ENCODE assay signal across 1 cellular context in genomic region chr1:8879348-8880067, GRCh38.
TF ChIP-seq lines count a peak whose summit lies in the region.

No MANE protein-coding gene starts in this region.

TF ChIP-seq in HepG2, 621 proteins besides CTCF, POLR2A, EP300 and RAD21 (continued from another document):
- TF ChIP-seq ZNF784 (CRISPR knock-in tag; IDR thresholded peaks at IDR 0.05; ENCODE audit: borderline replicate concordance) (0 out of 2 replicates have a peak, but pooled peaks have one; percentile 27), SYNCRIP (IDR thresholded peaks at IDR 0.05; ENCODE audit: insufficient read depth, low read depth, low read length) (no peak), SMYD3 (CRISPR knock-in tag; IDR thresholded peaks at IDR 0.05) (no peak), ZNF205 (CRISPR knock-in tag; IDR thresholded peaks at IDR 0.05) (no peak), ZZZ3 (CRISPR knock-in tag; IDR thresholded peaks at IDR 0.05; ENCODE audit: borderline replicate concordance) (no peak), FLYWCH1 (CRISPR knock-in tag; IDR thresholded peaks at IDR 0.05) (no peak)
- TF ChIP-seq, protein P1, sequence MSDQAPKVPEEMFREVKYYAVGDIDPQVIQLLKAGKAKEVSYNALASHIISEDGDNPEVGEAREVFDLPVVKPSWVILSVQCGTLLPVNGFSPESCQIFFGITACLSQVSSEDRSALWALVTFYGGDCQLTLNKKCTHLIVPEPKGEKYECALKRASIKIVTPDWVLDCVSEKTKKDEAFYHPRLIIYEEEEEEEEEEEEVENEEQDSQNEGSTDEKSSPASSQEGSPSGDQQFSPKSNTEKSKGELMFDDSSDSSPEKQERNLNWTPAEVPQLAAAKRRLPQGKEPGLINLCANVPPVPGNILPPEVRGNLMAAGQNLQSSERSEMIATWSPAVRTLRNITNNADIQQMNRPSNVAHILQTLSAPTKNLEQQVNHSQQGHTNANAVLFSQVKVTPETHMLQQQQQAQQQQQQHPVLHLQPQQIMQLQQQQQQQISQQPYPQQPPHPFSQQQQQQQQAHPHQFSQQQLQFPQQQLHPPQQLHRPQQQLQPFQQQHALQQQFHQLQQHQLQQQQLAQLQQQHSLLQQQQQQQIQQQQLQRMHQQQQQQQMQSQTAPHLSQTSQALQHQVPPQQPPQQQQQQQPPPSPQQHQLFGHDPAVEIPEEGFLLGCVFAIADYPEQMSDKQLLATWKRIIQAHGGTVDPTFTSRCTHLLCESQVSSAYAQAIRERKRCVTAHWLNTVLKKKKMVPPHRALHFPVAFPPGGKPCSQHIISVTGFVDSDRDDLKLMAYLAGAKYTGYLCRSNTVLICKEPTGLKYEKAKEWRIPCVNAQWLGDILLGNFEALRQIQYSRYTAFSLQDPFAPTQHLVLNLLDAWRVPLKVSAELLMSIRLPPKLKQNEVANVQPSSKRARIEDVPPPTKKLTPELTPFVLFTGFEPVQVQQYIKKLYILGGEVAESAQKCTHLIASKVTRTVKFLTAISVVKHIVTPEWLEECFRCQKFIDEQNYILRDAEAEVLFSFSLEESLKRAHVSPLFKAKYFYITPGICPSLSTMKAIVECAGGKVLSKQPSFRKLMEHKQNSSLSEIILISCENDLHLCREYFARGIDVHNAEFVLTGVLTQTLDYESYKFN (CRISPR knock-in tag; conservative IDR thresholded peaks at IDR 0.05), result no peak
- TF ChIP-seq, protein P2, sequence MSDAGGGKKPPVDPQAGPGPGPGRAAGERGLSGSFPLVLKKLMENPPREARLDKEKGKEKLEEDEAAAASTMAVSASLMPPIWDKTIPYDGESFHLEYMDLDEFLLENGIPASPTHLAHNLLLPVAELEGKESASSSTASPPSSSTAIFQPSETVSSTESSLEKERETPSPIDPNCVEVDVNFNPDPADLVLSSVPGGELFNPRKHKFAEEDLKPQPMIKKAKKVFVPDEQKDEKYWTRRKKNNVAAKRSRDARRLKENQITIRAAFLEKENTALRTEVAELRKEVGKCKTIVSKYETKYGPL (CRISPR knock-in tag; IDR thresholded peaks at IDR 0.05), result no peak
- TF ChIP-seq, protein P3, sequence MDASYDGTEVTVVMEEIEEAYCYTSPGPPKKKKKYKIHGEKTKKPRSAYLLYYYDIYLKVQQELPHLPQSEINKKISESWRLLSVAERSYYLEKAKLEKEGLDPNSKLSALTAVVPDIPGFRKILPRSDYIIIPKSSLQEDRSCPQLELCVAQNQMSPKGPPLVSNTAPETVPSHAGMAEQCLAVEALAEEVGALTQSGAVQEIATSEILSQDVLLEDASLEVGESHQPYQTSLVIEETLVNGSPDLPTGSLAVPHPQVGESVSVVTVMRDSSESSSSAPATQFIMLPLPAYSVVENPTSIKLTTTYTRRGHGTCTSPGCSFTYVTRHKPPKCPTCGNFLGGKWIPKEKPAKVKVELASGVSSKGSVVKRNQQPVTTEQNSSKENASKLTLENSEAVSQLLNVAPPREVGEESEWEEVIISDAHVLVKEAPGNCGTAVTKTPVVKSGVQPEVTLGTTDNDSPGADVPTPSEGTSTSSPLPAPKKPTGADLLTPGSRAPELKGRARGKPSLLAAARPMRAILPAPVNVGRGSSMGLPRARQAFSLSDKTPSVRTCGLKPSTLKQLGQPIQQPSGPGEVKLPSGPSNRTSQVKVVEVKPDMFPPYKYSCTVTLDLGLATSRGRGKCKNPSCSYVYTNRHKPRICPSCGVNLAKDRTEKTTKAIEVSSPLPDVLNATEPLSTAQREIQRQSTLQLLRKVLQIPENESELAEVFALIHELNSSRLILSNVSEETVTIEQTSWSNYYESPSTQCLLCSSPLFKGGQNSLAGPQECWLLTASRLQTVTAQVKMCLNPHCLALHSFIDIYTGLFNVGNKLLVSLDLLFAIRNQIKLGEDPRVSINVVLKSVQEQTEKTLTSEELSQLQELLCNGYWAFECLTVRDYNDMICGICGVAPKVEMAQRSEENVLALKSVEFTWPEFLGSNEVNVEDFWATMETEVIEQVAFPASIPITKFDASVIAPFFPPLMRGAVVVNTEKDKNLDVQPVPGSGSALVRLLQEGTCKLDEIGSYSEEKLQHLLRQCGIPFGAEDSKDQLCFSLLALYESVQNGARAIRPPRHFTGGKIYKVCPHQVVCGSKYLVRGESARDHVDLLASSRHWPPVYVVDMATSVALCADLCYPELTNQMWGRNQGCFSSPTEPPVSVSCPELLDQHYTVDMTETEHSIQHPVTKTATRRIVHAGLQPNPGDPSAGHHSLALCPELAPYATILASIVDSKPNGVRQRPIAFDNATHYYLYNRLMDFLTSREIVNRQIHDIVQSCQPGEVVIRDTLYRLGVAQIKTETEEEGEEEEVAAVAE (CRISPR knock-in tag; IDR thresholded peaks at IDR 0.05; ENCODE audit: borderline replicate concordance), result no peak
- TF ChIP-seq, protein P4, sequence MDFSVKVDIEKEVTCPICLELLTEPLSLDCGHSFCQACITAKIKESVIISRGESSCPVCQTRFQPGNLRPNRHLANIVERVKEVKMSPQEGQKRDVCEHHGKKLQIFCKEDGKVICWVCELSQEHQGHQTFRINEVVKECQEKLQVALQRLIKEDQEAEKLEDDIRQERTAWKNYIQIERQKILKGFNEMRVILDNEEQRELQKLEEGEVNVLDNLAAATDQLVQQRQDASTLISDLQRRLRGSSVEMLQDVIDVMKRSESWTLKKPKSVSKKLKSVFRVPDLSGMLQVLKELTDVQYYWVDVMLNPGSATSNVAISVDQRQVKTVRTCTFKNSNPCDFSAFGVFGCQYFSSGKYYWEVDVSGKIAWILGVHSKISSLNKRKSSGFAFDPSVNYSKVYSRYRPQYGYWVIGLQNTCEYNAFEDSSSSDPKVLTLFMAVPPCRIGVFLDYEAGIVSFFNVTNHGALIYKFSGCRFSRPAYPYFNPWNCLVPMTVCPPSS (IDR thresholded peaks at IDR 0.05), result no peak
TF ChIP-seq in HepG2: peak in this region for 22.
